ENCODE assay signal across 8 cellular contexts in the genomic region with DNA sequence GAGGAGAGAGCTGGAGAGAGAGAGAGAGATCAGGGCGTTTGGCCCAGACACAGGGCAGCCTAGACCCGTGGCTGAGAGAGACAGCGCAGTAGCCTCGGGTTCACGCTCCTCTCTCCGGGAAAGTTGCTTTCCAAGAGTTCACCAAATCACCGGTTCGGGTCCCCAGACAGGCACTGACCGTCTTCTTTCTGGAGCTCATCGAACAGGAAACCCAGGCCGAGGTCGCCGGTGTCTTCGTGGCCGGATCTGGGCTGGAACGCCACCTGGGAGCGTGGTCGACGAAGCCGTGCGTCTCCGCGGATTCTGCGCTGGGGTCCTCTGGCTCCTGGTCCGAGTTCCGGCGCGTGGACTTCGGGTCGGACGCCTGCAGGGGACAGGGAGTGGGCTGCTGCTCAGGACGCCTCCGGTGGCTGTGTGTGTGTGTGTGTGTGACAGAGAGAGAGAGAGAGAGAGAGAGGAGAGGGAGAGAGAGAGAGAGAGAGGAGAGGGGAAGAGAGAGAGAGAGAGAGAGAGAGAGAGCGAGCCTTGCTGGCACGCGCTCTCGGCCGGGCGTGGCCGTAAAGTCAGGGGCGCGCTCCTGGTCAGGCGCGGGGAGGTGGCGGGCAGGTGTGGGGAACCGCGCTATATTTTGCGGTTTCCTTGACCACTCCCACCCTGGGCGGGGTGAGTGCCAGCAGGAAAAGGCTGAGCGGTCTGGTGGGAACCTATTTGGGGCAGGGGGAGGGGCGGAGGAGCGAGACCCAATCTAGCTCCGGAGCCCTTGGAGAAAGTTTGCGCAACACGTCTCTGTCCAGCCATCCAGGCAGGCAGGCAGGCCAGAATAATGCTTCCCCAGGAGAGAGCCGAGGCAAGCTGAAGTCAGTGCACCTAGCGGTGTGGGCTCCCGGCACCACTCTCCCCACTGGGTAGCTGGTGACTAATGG.
DNase-seq lines count a peak whose midpoint lies in the region; ATAC-seq, FAIRE-seq and TF ChIP-seq lines count a peak whose summit lies in the region.

No MANE protein-coding gene starts in this region.

- intact Hi-C loops in right lobe of liver (cut with DNase I): no loop called here
- intact Hi-C loops in upper lobe of right lung (cut with DNase I): no loop called here

- no peak for FAIRE-seq in astrocyte (lab: Jason Lieb, UNC)
- no peak for FAIRE-seq in D721Med (lab: Jason Lieb, UNC)

- H4K20me1 ChIP-seq in astrocyte (ENCODE audit: insufficient read depth, low read length): no peaks in the 10 kb centered on the region

- H3K79me2 ChIP-seq in astrocyte (ENCODE audit: insufficient read depth, low read length): no peaks in the 10 kb centered on the region

- H3K4me1 ChIP-seq in astrocyte (ENCODE audit: insufficient read depth, low read length): no peaks in the 10 kb centered on the region
- H3K4me1 ChIP-seq in right lobe of liver: peaks cover 0 to 5% (median 0%) of the 10 kb centered on the region in 4 donors
- H3K4me1 ChIP-seq in upper lobe of right lung: no peaks in the 10 kb centered on the region

- H3K27me3 Mint-ChIP-seq in activated naive CD4-positive, alpha-beta T cell treated with anti-CD3 and anti-CD28 coated beads, Interleukin-2, amount 10 ng/mL, durations not matched to agents 7 days and 5 days: peaks cover 62% of the 10 kb centered on the region
- peaks cover 68% of the 10 kb centered on the region for H3K27me3 Mint-ChIP-seq in astrocyte (ENCODE audit: low read depth, unreplicated experiment)

- no peaks in the 10 kb centered on the region for H3K9me3 ChIP-seq in astrocyte (ENCODE audit: insufficient read depth, low read depth, low read length)
- no peaks in the 10 kb centered on the region for H3K9me3 ChIP-seq in right lobe of liver
- H3K9me3 ChIP-seq in upper lobe of right lung: no peaks in the 10 kb centered on the region

- no peak overlapping the region for H3K9ac ChIP-seq in astrocyte (ENCODE audit: low read length)

- TF ChIP-seq CTCF in astrocyte (IDR thresholded peaks at IDR 0.05; ENCODE audit: insufficient read depth, low read depth, low read length) (no peak), right lobe of liver (IDR thresholded peaks at IDR 0.05) (no peak), upper lobe of right lung (IDR thresholded peaks at IDR 0.05) (no peak), D721Med (IDR thresholded peaks at IDR 0.05; ENCODE audit: insufficient read depth, missing control alignments) (no peak)

- peaks cover 1% of the 10 kb centered on the region for H3K36me3 Mint-ChIP-seq in activated naive CD4-positive, alpha-beta T cell treated with anti-CD3 and anti-CD28 coated beads, Interleukin-2, amount 10 ng/mL, durations not matched to agents 7 days and 5 days
- H3K36me3 Mint-ChIP-seq in astrocyte (ENCODE audit: low read depth, unreplicated experiment): no peaks in the 10 kb centered on the region

- no peak for TF ChIP-seq POLR2A in right lobe of liver (IDR thresholded peaks at IDR 0.05)

- H3K27me3 ChIP-seq in astrocyte (ENCODE audit: insufficient read depth, low read length) (peaks cover 17% of the 10 kb centered on the region), right lobe of liver (peaks cover 0 to 13% of the 10 kb centered on the region in 2 donors), upper lobe of right lung (peaks cover 28% of the 10 kb centered on the region)

- H3K27ac ChIP-seq in astrocyte (ENCODE audit: low read depth, low read length) (no peak overlapping the region), right lobe of liver (no peak overlapping the region), upper lobe of right lung (no peak overlapping the region)

- H2AFZ ChIP-seq in astrocyte (ENCODE audit: low read depth, low read length): no peak overlapping the region

- H3K36me3 ChIP-seq in astrocyte (ENCODE audit: insufficient read depth, low read length) (no peaks in the 10 kb centered on the region), right lobe of liver (no peaks in the 10 kb centered on the region), upper lobe of right lung (no peaks in the 10 kb centered on the region)

- H3K4me3 Mint-ChIP-seq in activated naive CD4-positive, alpha-beta T cell treated with anti-CD3 and anti-CD28 coated beads, Interleukin-2, amount 10 ng/mL, durations not matched to agents 7 days and 5 days: peak overlapping the region; percentile 46
- H3K4me3 Mint-ChIP-seq in astrocyte (ENCODE audit: unreplicated experiment): peak overlapping the region; percentile 71

- H3K4me1 Mint-ChIP-seq in activated naive CD4-positive, alpha-beta T cell treated with anti-CD3 and anti-CD28 coated beads, Interleukin-2, amount 10 ng/mL, durations not matched to agents 7 days and 5 days: peaks cover 14% of the 10 kb centered on the region
- no peaks in the 10 kb centered on the region for H3K4me1 Mint-ChIP-seq in astrocyte (ENCODE audit: low read depth, unreplicated experiment)

- peak in 3 of 4 donors; percentile 16 to 50 (median 30) for ATAC-seq in right lobe of liver
- ATAC-seq in upper lobe of right lung: peak; percentile 69

- H3K4me3 ChIP-seq in astrocyte (ENCODE audit: insufficient read depth, low read depth, low read length) (no peak overlapping the region), right lobe of liver (no peak overlapping the region), upper lobe of right lung (peak overlapping the region; percentile 29)

- peak overlapping the region; percentile 72 for H3K27ac Mint-ChIP-seq in activated naive CD4-positive, alpha-beta T cell treated with anti-CD3 and anti-CD28 coated beads, Interleukin-2, amount 10 ng/mL, durations not matched to agents 7 days and 5 days
- no peak overlapping the region for H3K27ac Mint-ChIP-seq in astrocyte (ENCODE audit: unreplicated experiment)

- 31% methylated on average over 46 of the region's 58 CpGs for WGBS in right lobe of liver (ENCODE audit: insufficient coverage, low coverage, low lambda C conversion rate, missing lambda C conversion rate)

- DNase-seq in activated naive CD4-positive, alpha-beta T cell treated with anti-CD3 and anti-CD28 coated beads, Interleukin-2, amount 10 ng/mL, durations not matched to agents 7 days and 5 days: peak; percentile 23
- DNase-seq in activated naive CD4-positive, alpha-beta T cell treated with Interleukin-2 at 50 U/mL for 16 hours: no peak
- DNase-seq in astrocyte (ENCODE audit: low read depth) (no peak), right lobe of liver (no peak), upper lobe of right lung (peak; percentile 67), D721Med (ENCODE audit: insufficient read length, low spot score) (no peak), NCI-H128 (lab: John Stamatoyannopoulos, UW; ENCODE audit: unreplicated experiment) (no peak), OCI-M2 (lab: John Stamatoyannopoulos, UW; ENCODE audit: unreplicated experiment) (no peak)

- CTCF ChIA-PET in activated naive CD4-positive, alpha-beta T cell treated with anti-CD3 and anti-CD28 coated beads, Interleukin-2, amount 10 ng/mL, durations not matched to agents 7 days and 5 days (lab: Charles Lee): interaction anchor here (1.7 kb wide), 1 partner anchor 34 kb away, joined by 6 read pairs; no protein-coding TSS in a partner anchor

- H3K4me2 ChIP-seq in astrocyte (ENCODE audit: low read length): peak overlapping the region; percentile 52

- H3K9me3 Mint-ChIP-seq in activated naive CD4-positive, alpha-beta T cell treated with anti-CD3 and anti-CD28 coated beads, Interleukin-2, amount 10 ng/mL, durations not matched to agents 7 days and 5 days: no peaks in the 10 kb centered on the region
- no peaks in the 10 kb centered on the region for H3K9me3 Mint-ChIP-seq in astrocyte (ENCODE audit: unreplicated experiment)

Comparison
In these comparisons a context has a peak if more than half of its experiments do, and no peak if none do; other contexts are left out.
1. DNase-seq: peak in activated naive CD4-positive, alpha-beta T cell treated with anti-CD3 and anti-CD28 coated beads, Interleukin-2, amount 10 ng/mL, durations not matched to agents 7 days and 5 days (single experiment) and upper lobe of right lung (single experiment); none in activated naive CD4-positive, alpha-beta T cell treated with Interleukin-2 at 50 U/mL for 16 hours (single experiment), astrocyte (single experiment), right lobe of liver (0 of 3), D721Med (single experiment), NCI-H128 (single experiment) and OCI-M2 (single experiment).